In genomic region chr20:10761232-10761631, GRCh38 we compare ENCODE assay signal across 13 cellular contexts.
A peak's percentile ranks its signal among the peaks of the same experiment; 100 is the strongest.
DNase-seq lines count a peak whose midpoint lies in the region; ATAC-seq, FAIRE-seq and TF ChIP-seq lines count a peak whose summit lies in the region.
"Had no signal": no experiment of that assay in that cellular context is flagged by ENCODE, and none has a peak within 500 bp of the region (broad histone marks: within the 10 kb centered on the region; RNA-seq: fewer than 3 reads in every experiment).

No MANE protein-coding gene starts in this region.

- WGBS in A549 (ENCODE audit: missing lambda C conversion rate) = 84% methylated on average over 8 of the region's 8 CpGs

- TF ChIP-seq RAD21 in A549 (conservative IDR thresholded peaks at IDR 0.05 in 1 of 2, IDR thresholded peaks at IDR 0.05 in 1 of 2) = no peak

- peaks cover 19% of the 10 kb centered on the region; the same call in 2 of the 3 replicates for H3K4me1 ChIP-seq in A549
- H3K4me1 ChIP-seq in mucosa of descending colon (ENCODE audit: low read depth) = no peaks in the 10 kb centered on the region
- H3K4me1 ChIP-seq: upper lobe of right lung had no signal

- POLR2A ChIA-PET in A549 (lab: Yijun Ruan, JAX) = interaction anchor here (1.5 kb wide), 1 partner anchor 87 kb away, joined by 3 read pairs; the partner anchor contains the start of gene JAG1

- ATAC-seq in A549 (peak; percentile 13 to 72; a peak in 4 of 6 replicates), mucosa of descending colon (peak; percentile 85), HG02852 (IDR thresholded peaks at IDR 0.05; ENCODE audit: unreplicated experiment) (no peak)
- ATAC-seq: K562 had no signal

- DNase-seq in A549 (ENCODE audit: low read depth in 1 of 2, low spot score in 1 of 2) (no peak), NCI-H226 (peak; percentile 3), choroid plexus epithelial cell (ENCODE audit: low read depth) (peak; percentile 81), mucosa of descending colon (no peak), T-helper 1 cell (no peak), NCI-H128 (lab: John Stamatoyannopoulos, UW; ENCODE audit: unreplicated experiment) (no peak), activated gamma-delta T cell (lab: John Stamatoyannopoulos, UW) (no peak)
- DNase-seq: activated CD8-positive, alpha-beta memory T cell treated with anti-CD3 and anti-CD28 coated beads for 24 hours; endodermal cell; T-helper 9 cell; upper lobe of right lung had no signal

- CTCF ChIA-PET in A549 (lab: Yijun Ruan, JAX) = interaction anchor here (0.6 to 1.3 kb wide), 5 partner anchors 25 to 92 kb away, joined by 3 to 4 read pairs (median 3); partner anchors contain the start of gene JAG1

- intact Hi-C loops in mucosa of descending colon (cut with DNase I, micrococcal nuclease) = no loop called here

- peak; percentile 59 for FAIRE-seq in A549 (lab: Jason Lieb, UNC)
- FAIRE-seq: K562 had no signal

- no peak overlapping the region for H3K4me3 ChIP-seq in A549
- no peak overlapping the region for H3K4me3 ChIP-seq in choroid plexus epithelial cell (ENCODE audit: low read depth, low read length)
- H3K4me3 ChIP-seq in mucosa of descending colon = no peak overlapping the region
- H3K4me3 ChIP-seq: K562, upper lobe of right lung had no signal

- peak overlapping the region; percentile 30 to 48; a peak in 5 of 6 replicates for H3K27ac ChIP-seq in A549
- H3K27ac ChIP-seq: upper lobe of right lung had no signal

- H3K4me2 ChIP-seq in A549 = peak overlapping the region; percentile 19; the same call in 2 of the 3 replicates

- no peaks in the 10 kb centered on the region for H3K36me3 ChIP-seq in mucosa of descending colon (ENCODE audit: low read depth)
- H3K36me3 ChIP-seq: upper lobe of right lung had no signal

- H3K9me3 ChIP-seq in A549 (peaks cover 8% of the 10 kb centered on the region; the same call in 2 of the 3 replicates), mucosa of descending colon (no peaks in the 10 kb centered on the region)
- H3K9me3 ChIP-seq: upper lobe of right lung had no signal

- TF ChIP-seq CTCF in A549 (IDR thresholded peaks at IDR 0.05) = no peak
- no peak for TF ChIP-seq CTCF in choroid plexus epithelial cell (conservative IDR thresholded peaks at IDR 0.05; ENCODE audit: low read depth, low read length)
- TF ChIP-seq CTCF in mucosa of descending colon (IDR thresholded peaks at IDR 0.05) = no peak

- no peak for TF ChIP-seq POLR2A in A549 (IDR thresholded peaks at IDR 0.05; ENCODE audit: low read length)

- TF ChIP-seq EP300 in A549 (IDR thresholded peaks at IDR 0.05) = no peak

TF ChIP-seq in A549, 52 proteins besides CTCF, POLR2A, EP300 and RAD21:
- TF ChIP-seq HDAC2 (IDR thresholded peaks at IDR 0.05) (no peak), MAX (IDR thresholded peaks at IDR 0.05) (peak; percentile 31; the same call in 1 of the 2 replicates), CHD2 (IDR thresholded peaks at IDR 0.05; ENCODE audit: low read length, partially characterized antibody) (no peak), MAFK (IDR thresholded peaks at IDR 0.05; ENCODE audit: partially characterized antibody) (peak; percentile 8), ZNF302 (CRISPR knock-in tag; IDR thresholded peaks at IDR 0.05) (no peak), ZC3H11A (IDR thresholded peaks at IDR 0.05) (no peak), CHD4 (IDR thresholded peaks at IDR 0.05; ENCODE audit: borderline replicate concordance) (no peak), FOSB (CRISPR knock-in tag; IDR thresholded peaks at IDR 0.05) (no peak)

Comparison
In these comparisons a context has a peak if more than half of its experiments do, and no peak if none do; other contexts are left out.
1. DNase-seq: peak in NCI-H226 (single experiment) and choroid plexus epithelial cell (single experiment); none in A549 (0 of 2), mucosa of descending colon (0 of 3), T-helper 1 cell (0 of 5), NCI-H128 (single experiment) and activated gamma-delta T cell (single experiment).